ENCODE assay signal across 10 cellular contexts in genomic region chr17:44969144-44969780, GRCh38. TPM values are rescaled to one million over a fixed set of nuclear protein-coding genes. Genes with fewer than 3 reads are reported as not detected.
DNase-seq lines count a peak whose midpoint lies in the region; ATAC-seq, FAIRE-seq and TF ChIP-seq lines count a peak whose summit lies in the region.
"Had no signal": no experiment of that assay in that cellular context is flagged by ENCODE, and none has a peak within 500 bp of the region (broad histone marks: within the 10 kb centered on the region; RNA-seq: fewer than 3 reads in every experiment).

No MANE protein-coding gene starts in this region.

- DNase-seq in ELF-1 (ENCODE audit: low read depth, low spot score) (peak; percentile 49), NT2/D1 (ENCODE audit: low read depth, low spot score) (no peak), H1 (ENCODE audit: low read depth in 1 of 2, low spot score in 2 of 2) (peak in 1 of 2 experiments; percentile 78), osteocyte (ENCODE audit: extremely low spot score, unreplicated experiment) (no peak), NCI-H1048 (lab: John Stamatoyannopoulos, UW) (no peak)
- DNase-seq: cortex of kidney, RPMI8226 had no signal

- no peak for TF ChIP-seq EP300 in H1 (IDR thresholded peaks at IDR 0.05; ENCODE audit: borderline replicate concordance in 1 of 2, low read depth in 2 of 2, low read length in 2 of 2)

- no peak overlapping the region for H3K27ac Mint-ChIP-seq in osteocyte (ENCODE audit: unreplicated experiment)

- no peaks in the 10 kb centered on the region for H3K36me3 Mint-ChIP-seq in osteocyte (ENCODE audit: unreplicated experiment)

- H3K36me3 ChIP-seq in NT2/D1 (ENCODE audit: insufficient read depth, insufficient read length, low read length) (no peaks in the 10 kb centered on the region), H1 (ENCODE audit: control insufficient read depth in 2 of 4, insufficient read depth in 4 of 4, low read length in 3 of 4) (no peaks in the 10 kb centered on the region)

- peaks cover 13% of the 10 kb centered on the region for H3K4me1 ChIP-seq in NT2/D1 (ENCODE audit: insufficient read depth, insufficient read length)
- H3K4me1 ChIP-seq in H1 (replicated peaks in 1 of 4; ENCODE audit: control insufficient read depth in 3 of 4, insufficient read depth in 4 of 4, low read length in 3 of 4): peaks cover 3 to 34% (median 20%) of the 10 kb centered on the region in 4 experiments

- H3K18ac ChIP-seq in H1 (ENCODE audit: extremely low read depth, low read length): peak overlapping the region; percentile 87

- H2BK20ac ChIP-seq in H1 (ENCODE audit: low read length): no peak overlapping the region

- no peaks in the 10 kb centered on the region for H3K79me2 ChIP-seq in H1 (ENCODE audit: control insufficient read depth in 1 of 2, insufficient read depth in 2 of 2, low read length in 2 of 2)

- peak overlapping the region; percentile 76; the same call in 1 of the 2 replicates for H2BK5ac ChIP-seq in H1 (ENCODE audit: low read depth, low read length)

- no peak overlapping the region for H2AFZ ChIP-seq in H1 (ENCODE audit: low read length)

- peaks cover 32% of the 10 kb centered on the region; the same call in 1 of the 2 replicates for H3K23me2 ChIP-seq in H1 (ENCODE audit: low read depth, low read length)

- POLR2A ChIA-PET in H1 (lab: Charles Lee; ENCODE audit: partially characterized antibody): interaction anchor here (1.0 to 2.6 kb wide), 8 partner anchors 8 to 52 kb away, joined by 3 to 9 read pairs (median 6); no protein-coding TSS in a partner anchor

- H2BK12ac ChIP-seq in H1 (ENCODE audit: low read depth, low read length): peak overlapping the region; percentile 75; the same call in 1 of the 2 replicates

- peaks cover 1 to 3% of the 10 kb centered on the region in 2 experiments for H4K20me1 ChIP-seq in H1 (replicated peaks in 1 of 2; ENCODE audit: control insufficient read depth in 1 of 2, insufficient read depth in 2 of 2, low read length in 2 of 2)

- TF ChIP-seq CTCF in H1 (IDR thresholded peaks at IDR 0.05; ENCODE audit: control extremely low read depth in 1 of 3, insufficient read depth in 1 of 3, low read depth in 1 of 3, low read length in 3 of 3) (no peak), osteocyte (IDR thresholded peaks at IDR 0.05) (no peak)

- H3K27ac ChIP-seq in H1 (ENCODE audit: low read depth, low read length): no peak overlapping the region

- H3K27me3 ChIP-seq in NT2/D1 (ENCODE audit: insufficient read depth, insufficient read length): peaks cover 74% of the 10 kb centered on the region
- peaks cover 28 to 56% (median 52%) of the 10 kb centered on the region in 4 experiments for H3K27me3 ChIP-seq in H1 (replicated peaks in 1 of 4; ENCODE audit: control insufficient read depth in 3 of 4, extremely low read depth in 1 of 4, insufficient read depth in 3 of 4, low read length in 3 of 4)

- H3K4me3 ChIP-seq in NT2/D1 (ENCODE audit: insufficient read length, low read depth) (peak overlapping the region; percentile 56), H1 (ENCODE audit: extremely low read depth in 1 of 4, insufficient read depth in 2 of 4, low read depth in 3 of 4, low read length in 4 of 4) (peak overlapping the region; percentile 62 to 84 (median 66))

- CTCF ChIA-PET in H1 (lab: Charles Lee; ENCODE audit: partially characterized antibody): interaction anchor here (0.6 to 5.8 kb wide), 17 partner anchors 9 to 338 kb away, joined by 3 to 58 read pairs (median 8); no protein-coding TSS in a partner anchor

- no peak overlapping the region for H2BK120ac ChIP-seq in H1 (replicated peaks; ENCODE audit: low read depth, low read length)

- H3K4me3 Mint-ChIP-seq in osteocyte (ENCODE audit: unreplicated experiment): peak overlapping the region; percentile 83

- H3K4ac ChIP-seq in H1 (replicated peaks; ENCODE audit: insufficient read length, low read depth, low read length): no peak overlapping the region

- TF ChIP-seq RAD21 in H1 (IDR thresholded peaks at IDR 0.05 in 1 of 2, conservative IDR thresholded peaks at IDR 0.05 in 1 of 2; ENCODE audit: low read depth in 2 of 2, low read length in 2 of 2): no peak

- FAIRE-seq in H1 (lab: Jason Lieb, UNC): no peak

- H3K27me3 Mint-ChIP-seq in osteocyte (ENCODE audit: unreplicated experiment): peaks cover 31% of the 10 kb centered on the region

- no peak overlapping the region for H4K5ac ChIP-seq in H1 (ENCODE audit: insufficient read length, low read depth, low read length)

- H2BK15ac ChIP-seq in H1 (ENCODE audit: low read length): 0 out of 2 replicates have a peak overlapping the region, but pooled peaks have one; percentile 18

- 3% methylated on average over 18 of the region's 19 CpGs; no CpG with 5 or more reads in 1 of the 2 experiments for WGBS in H1 (ENCODE audit: extremely low coverage in 1 of 2, insufficient coverage in 1 of 2, insufficient read length in 1 of 2, insufficient replicate concordance in 2 of 2, low coverage in 1 of 2, low lambda C conversion rate in 2 of 2, missing lambda C conversion rate in 1 of 2), 2 experiments

- no peaks in the 10 kb centered on the region for H3K79me1 ChIP-seq in H1 (ENCODE audit: low read depth, low read length)

- no peak for TF ChIP-seq POLR2A in H1 (IDR thresholded peaks at IDR 0.05; ENCODE audit: control extremely low read depth in 1 of 2, low read depth in 2 of 2, low read length in 2 of 2)

- no peak overlapping the region for H4K91ac ChIP-seq in H1 (replicated peaks; ENCODE audit: insufficient read length, low read length)

- H4K8ac ChIP-seq in H1 (ENCODE audit: extremely low read depth, insufficient read depth, low read length): no peak overlapping the region

- no peak overlapping the region for H3K23ac ChIP-seq in H1 (ENCODE audit: insufficient read length)

- H3K14ac ChIP-seq in H1 (ENCODE audit: insufficient read length): no peak overlapping the region

- no peaks in the 10 kb centered on the region for H3K9me3 Mint-ChIP-seq in osteocyte (ENCODE audit: unreplicated experiment)

- H2AK5ac ChIP-seq in H1 (ENCODE audit: low read depth, low read length): no peak overlapping the region

- peaks cover 16% of the 10 kb centered on the region for H3K4me1 Mint-ChIP-seq in osteocyte (ENCODE audit: unreplicated experiment)

- H3K9ac ChIP-seq in NT2/D1 (ENCODE audit: insufficient read length, low read depth): peak overlapping the region; percentile 74
- H3K9ac ChIP-seq in H1 (replicated peaks in 1 of 4; ENCODE audit: extremely low read depth in 1 of 4, low read depth in 3 of 4, low read length in 3 of 4): no peak overlapping the region

- no peak overlapping the region for H3K56ac ChIP-seq in H1 (replicated peaks; ENCODE audit: insufficient read length, low read depth, low read length)

- H3K9me3 ChIP-seq in NT2/D1 (ENCODE audit: insufficient read depth, low read length) (peaks cover 6% of the 10 kb centered on the region; the same call in 1 of the 2 replicates), H1 (ENCODE audit: insufficient read depth in 2 of 2, low read depth in 1 of 2, low read length in 1 of 2) (no peaks in the 10 kb centered on the region)

- peak overlapping the region; percentile 88 to 91 for H3K4me2 ChIP-seq in H1 (ENCODE audit: insufficient read depth in 1 of 2, low read depth in 2 of 2, low read length in 2 of 2)

- no peak for ATAC-seq in GM18870 (IDR thresholded peaks at IDR 0.05; ENCODE audit: unreplicated experiment)
- ATAC-seq in HG02981 (IDR thresholded peaks at IDR 0.05; ENCODE audit: unreplicated experiment): no peak

TF ChIP-seq in H1, 55 proteins besides CTCF, POLR2A, EP300 and RAD21 (continues in another document):
- TF ChIP-seq CBX5 (IDR thresholded peaks at IDR 0.05; ENCODE audit: low read depth, low read length) (no peak), SIX5 (IDR thresholded peaks at IDR 0.05; ENCODE audit: low read depth, low read length) (no peak), EZH2 (IDR thresholded peaks at IDR 0.05; ENCODE audit: low read depth, low read length, severe bottlenecking) (peak; percentile 36), ASH2L (IDR thresholded peaks at IDR 0.05; ENCODE audit: low read length) (peak; percentile 2), PHF8 (conservative IDR thresholded peaks at IDR 0.05; ENCODE audit: low read depth, low read length) (no peak)

RNA-seq across cellular contexts. Expression of gene C1QL1, which starts 1.2 kb away (rescaled TPM):
- total RNA-seq in H1 (2021; fragmentation: NEBNext Ultra II Directional; extraction: Animal tissue kit (Norgen Biotek cat#: 25700)): 7.5 and 7.6 TPM in 2 replicates
- 10.5 and 16.5 TPM in 2 replicates for polyA plus RNA-seq in H1 (2011; rRNA removed)
- polyA plus RNA-seq in H1 (2011; cell fraction: cytosol; rRNA removed): 8.9 TPM
- polyA plus RNA-seq in H1 (2011; cell fraction: nucleus; rRNA removed): 7.5 TPM
- 2.9 to 8.4 TPM (median 5.8 TPM) in 4 replicates for polyA plus RNA-seq in H1 (2012, experiment 1 of 2)
- 4.5 TPM for polyA plus RNA-seq in H1 (2012, experiment 2 of 2)
- 14.0 TPM for polyA plus RNA-seq in H1 (2013, experiment 1 of 2)
- 16.0 TPM for polyA plus RNA-seq in H1 (2013, experiment 2 of 2)
- polyA minus RNA-seq in H1 (2011; rRNA and poly(A)+ RNA removed): 0.61 and 1.1 TPM in 2 replicates
- 2.3 TPM for polyA minus RNA-seq in H1 (2011; cell fraction: cytosol; rRNA and poly(A)+ RNA removed)
- polyA minus RNA-seq in H1 (2011; cell fraction: nucleus; rRNA and poly(A)+ RNA removed): 2.5 TPM
- total RNA-seq in osteocyte: 1.2 and 1.4 TPM in 2 replicates
- total RNA-seq: subcutaneous adipose tissue had no signal

RNA-seq across cellular contexts. Expression of gene KIF18B, which starts 21.7 kb away (rescaled TPM):
- 58.1 and 59.4 TPM in 2 replicates for total RNA-seq in H1 (2021; fragmentation: NEBNext Ultra II Directional; extraction: Animal tissue kit (Norgen Biotek cat#: 25700))
- polyA plus RNA-seq in H1 (2011; rRNA removed): 39.0 and 51.1 TPM in 2 replicates
- 35.6 TPM for polyA plus RNA-seq in H1 (2011; cell fraction: cytosol; rRNA removed)
- polyA plus RNA-seq in H1 (2011; cell fraction: nucleus; rRNA removed): 109 TPM
- 31.0 to 37.4 TPM (median 33.7 TPM) in 4 replicates for polyA plus RNA-seq in H1 (2012, experiment 1 of 2)
- 20.8 TPM for polyA plus RNA-seq in H1 (2012, experiment 2 of 2)
- polyA plus RNA-seq in H1 (2013, experiment 1 of 2): 26.2 TPM
- 24.0 TPM for polyA plus RNA-seq in H1 (2013, experiment 2 of 2)
- 31.5 and 40.2 TPM in 2 replicates for polyA minus RNA-seq in H1 (2011; rRNA and poly(A)+ RNA removed)
- polyA minus RNA-seq in H1 (2011; cell fraction: cytosol; rRNA and poly(A)+ RNA removed): 30.2 TPM
- polyA minus RNA-seq in H1 (2011; cell fraction: nucleus; rRNA and poly(A)+ RNA removed): 55.8 TPM
- total RNA-seq in osteocyte: 5.6 and 6.9 TPM in 2 replicates

RNA-seq across cellular contexts. Expression of gene GFAP, which starts 54.0 kb away (rescaled TPM):
- 1.3 and 1.6 TPM in 2 replicates for total RNA-seq in H1 (2021; fragmentation: NEBNext Ultra II Directional; extraction: Animal tissue kit (Norgen Biotek cat#: 25700))
- 1.5 and 2.4 TPM in 2 replicates for polyA plus RNA-seq in H1 (2011; rRNA removed)
- polyA plus RNA-seq in H1 (2011; cell fraction: cytosol; rRNA removed): 2.4 TPM
- polyA plus RNA-seq in H1 (2011; cell fraction: nucleus; rRNA removed): 2.7 TPM
- 0.75 to 2.3 TPM (median 2.0 TPM) in 4 replicates for polyA plus RNA-seq in H1 (2012, experiment 1 of 2)
- 1.8 TPM for polyA plus RNA-seq in H1 (2012, experiment 2 of 2)
- 1.3 TPM for polyA plus RNA-seq in H1 (2013, experiment 1 of 2)
- 0.98 TPM for polyA plus RNA-seq in H1 (2013, experiment 2 of 2)
- polyA minus RNA-seq in H1 (2011; rRNA and poly(A)+ RNA removed): 0.13 and 0.66 TPM in 2 replicates
- polyA minus RNA-seq in H1 (2011; cell fraction: cytosol; rRNA and poly(A)+ RNA removed): not detected
- 1.2 TPM for polyA minus RNA-seq in H1 (2011; cell fraction: nucleus; rRNA and poly(A)+ RNA removed)
- total RNA-seq in osteocyte: not detected in 2 replicates
